16 cellular contexts compared by ENCODE assay signal in genomic region chr7:26180792-26181198, GRCh38. TPM values are rescaled to one million over a fixed set of nuclear protein-coding genes. Genes with fewer than 3 reads are reported as not detected.
DNase-seq lines count a peak whose midpoint lies in the region; ATAC-seq and TF ChIP-seq lines count a peak whose summit lies in the region.
"Had no signal": no experiment of that assay in that cellular context is flagged by ENCODE, and none has a peak within 500 bp of the region (broad histone marks: within the 10 kb centered on the region; RNA-seq: fewer than 3 reads in every experiment).

No MANE protein-coding gene starts in this region.

- peaks cover 12% of the 10 kb centered on the region; the same call in 1 of the 2 replicates for H3K79me2 ChIP-seq in KMS-11 (ENCODE audit: insufficient read depth, low read depth)

- H3K4me3 Mint-ChIP-seq in CD8-positive, alpha-beta memory T cell, result no peak overlapping the region
- H3K4me3 Mint-ChIP-seq in activated T-helper 17 cell treated with anti-CD3 and anti-CD28 coated beads, Interleukin-2, amount 50 U/mL, for 72 hours, result no peak overlapping the region
- H3K4me3 Mint-ChIP-seq: activated CD4-positive, alpha-beta memory T cell treated with anti-CD3 and anti-CD28 coated beads, Interleukin-2, amount 10 ng/mL, durations not matched to agents 7 days and 5 days; endodermal cell had no signal

- TF ChIP-seq CTCF in KMS-11 (conservative IDR thresholded peaks at IDR 0.05; ENCODE audit: low read depth, low read length), result no peak

- H3K36me3 Mint-ChIP-seq in CD8-positive, alpha-beta memory T cell, result peaks cover 11 to 15% (median 13%) of the 10 kb centered on the region in 3 donors
- H3K36me3 Mint-ChIP-seq in activated T-helper 17 cell treated with anti-CD3 and anti-CD28 coated beads, Interleukin-2, amount 50 U/mL, for 72 hours (ENCODE audit: low read depth), result peaks cover 79% of the 10 kb centered on the region

- H4K20me1 ChIP-seq in KMS-11 (ENCODE audit: insufficient read depth), result no peaks in the 10 kb centered on the region; the same call in none of the 2 replicates

- POLR2A ChIA-PET in CD8-positive, alpha-beta memory T cell (lab: Charles Lee), result interaction anchor here (1.1 to 2.2 kb wide), 4 partner anchors 10 to 20 kb away, joined by 3 to 11 read pairs (median 4); partner anchors contain the start of gene CBX3

- no peaks in the 10 kb centered on the region for H3K27me3 Mint-ChIP-seq in CD8-positive, alpha-beta memory T cell
- H3K27me3 Mint-ChIP-seq in activated T-helper 17 cell treated with anti-CD3 and anti-CD28 coated beads, Interleukin-2, amount 50 U/mL, for 72 hours, result no peaks in the 10 kb centered on the region
- H3K27me3 Mint-ChIP-seq: activated CD4-positive, alpha-beta memory T cell treated with anti-CD3 and anti-CD28 coated beads, Interleukin-2, amount 10 ng/mL, durations not matched to agents 7 days and 5 days had no signal

- no peak for DNase-seq in CD8-positive, alpha-beta memory T cell
- no peak for DNase-seq in left lobe of liver (ENCODE audit: low spot score)
- no peak for DNase-seq in NCI-H226
- DNase-seq in activated gamma-delta T cell treated with Interleukin-2 at 50 U/mL for 16 hours, result no peak
- no peak for DNase-seq in amniotic stem cell (lab: John Stamatoyannopoulos, UW)
- no peak for DNase-seq in inferior parietal cortex (ENCODE audit: extremely low spot score)
- DNase-seq: activated CD4-positive, alpha-beta memory T cell treated with anti-CD3 and anti-CD28 coated beads, Interleukin-2, amount 10 ng/mL, durations not matched to agents 7 days and 5 days; activated naive CD4-positive, alpha-beta T cell; AML-193; endodermal cell; NCI-H1930; psoas muscle; T1000 had no signal

- no peak overlapping the region for H3K4me2 ChIP-seq in KMS-11

- CTCF ChIA-PET in CD8-positive, alpha-beta memory T cell (lab: Charles Lee), result interaction anchor here (0.9 to 2.4 kb wide), 6 partner anchors 14 to 102 kb away, joined by 3 to 9 read pairs (median 4); no protein-coding TSS in a partner anchor

- H3K27ac Mint-ChIP-seq in CD8-positive, alpha-beta memory T cell, result peak overlapping the region in 7 of 8 donors; percentile 14 to 85 (median 52)
- H3K27ac Mint-ChIP-seq in activated T-helper 17 cell treated with anti-CD3 and anti-CD28 coated beads, Interleukin-2, amount 50 U/mL, for 72 hours, result peak overlapping the region; percentile 65

- H3K9me3 ChIP-seq in CD8-positive, alpha-beta memory T cell (ENCODE audit: low read length), result no peaks in the 10 kb centered on the region
- H3K9me3 ChIP-seq: psoas muscle had no signal

- ATAC-seq in activated T-helper 17 cell treated with anti-CD3 and anti-CD28 coated beads, Interleukin-2, amount 50 U/mL, for 72 hours (replicated peaks), result no peak
- peak; percentile 11 for ATAC-seq in left lobe of liver
- ATAC-seq: HCT116 had no signal

- no peaks in the 10 kb centered on the region for H3K27me3 ChIP-seq in CD8-positive, alpha-beta memory T cell (ENCODE audit: insufficient read depth, low read length, poor library complexity, severe bottlenecking)
- no peaks in the 10 kb centered on the region for H3K27me3 ChIP-seq in KMS-11 (ENCODE audit: insufficient read depth, low read depth)

- no peak overlapping the region for H3K27ac ChIP-seq in CD8-positive, alpha-beta memory T cell (ENCODE audit: low read depth, low read length)
- peak overlapping the region; percentile 36; the same call in 1 of the 2 replicates for H3K27ac ChIP-seq in KMS-11
- H3K27ac ChIP-seq: psoas muscle had no signal

- no peaks in the 10 kb centered on the region for H3K9me3 Mint-ChIP-seq in CD8-positive, alpha-beta memory T cell
- no peaks in the 10 kb centered on the region for H3K9me3 Mint-ChIP-seq in activated T-helper 17 cell treated with anti-CD3 and anti-CD28 coated beads, Interleukin-2, amount 50 U/mL, for 72 hours
- H3K9me3 Mint-ChIP-seq: activated CD4-positive, alpha-beta memory T cell treated with anti-CD3 and anti-CD28 coated beads, Interleukin-2, amount 10 ng/mL, durations not matched to agents 7 days and 5 days had no signal

- peaks cover 45 to 71% (median 50%) of the 10 kb centered on the region in 3 donors for H3K4me1 Mint-ChIP-seq in CD8-positive, alpha-beta memory T cell
- peaks cover 25% of the 10 kb centered on the region for H3K4me1 Mint-ChIP-seq in activated T-helper 17 cell treated with anti-CD3 and anti-CD28 coated beads, Interleukin-2, amount 50 U/mL, for 72 hours

- H3K36me3 ChIP-seq in CD8-positive, alpha-beta memory T cell (ENCODE audit: insufficient read depth, low read length), result no peaks in the 10 kb centered on the region
- no peaks in the 10 kb centered on the region for H3K36me3 ChIP-seq in KMS-11 (ENCODE audit: insufficient read depth)

- no peak overlapping the region for H3K4me3 ChIP-seq in CD8-positive, alpha-beta memory T cell (ENCODE audit: low read length)
- H3K4me3 ChIP-seq in KMS-11 (IDR thresholded peaks at IDR 0.05; ENCODE audit: insufficient read depth, low read depth, low read length), result no peak overlapping the region
- H3K4me3 ChIP-seq: psoas muscle had no signal

- no peak overlapping the region for H2AFZ ChIP-seq in KMS-11 (ENCODE audit: low read depth)

- H3K4me1 ChIP-seq in CD8-positive, alpha-beta memory T cell (ENCODE audit: insufficient read depth, low read length), result peaks cover 27% of the 10 kb centered on the region
- H3K4me1 ChIP-seq in KMS-11 (ENCODE audit: low read depth, poor library complexity, severe bottlenecking), result peaks cover 23% of the 10 kb centered on the region

- no peak overlapping the region for H3K9ac ChIP-seq in KMS-11

RNA-seq across cellular contexts. Expression of gene HNRNPA2B1, which starts 19.8 kb away (rescaled TPM):
- 100 to 1,000 TPM; 950 to 966 TPM for total RNA-seq in CD8-positive, alpha-beta memory T cell
- 742 TPM for polyA plus RNA-seq in CD8-positive, alpha-beta memory T cell
- 100 to 1,000 TPM; 491 to 882 TPM for total RNA-seq in activated T-helper 17 cell treated with anti-CD3 and anti-CD28 coated beads, Interleukin-2, amount 50 U/mL, for 72 hours
- 161 TPM for total RNA-seq in left lobe of liver

RNA-seq across cellular contexts. Expression of gene CBX3, which starts 20.8 kb away (rescaled TPM):
- total RNA-seq in CD8-positive, alpha-beta memory T cell, result 100 to 1,000 TPM; 293 to 296 TPM
- polyA plus RNA-seq in CD8-positive, alpha-beta memory T cell, result 107 TPM
- 100 to 1,000 TPM; 179 to 242 TPM for total RNA-seq in activated T-helper 17 cell treated with anti-CD3 and anti-CD28 coated beads, Interleukin-2, amount 50 U/mL, for 72 hours
- total RNA-seq in left lobe of liver, result 24.7 TPM

RNA-seq across cellular contexts. Expression of gene NFE2L3, which starts 28.8 kb away (rescaled TPM):
- total RNA-seq in CD8-positive, alpha-beta memory T cell, result 10 to 100 TPM; 43.5 to 47.4 TPM
- 6.5 TPM for polyA plus RNA-seq in CD8-positive, alpha-beta memory T cell
- 10 to 100 TPM; 24.1 to 27.6 TPM for total RNA-seq in activated T-helper 17 cell treated with anti-CD3 and anti-CD28 coated beads, Interleukin-2, amount 50 U/mL, for 72 hours
- total RNA-seq in left lobe of liver, result 0.45 TPM

Comparison
In these comparisons a context has a peak if more than half of its experiments do, and no peak if none do; other contexts are left out.
1. RNA of gene NFE2L3, which starts 28.8 kb away (total RNA-seq): 43.5 to 47.4 TPM in CD8-positive, alpha-beta memory T cell and 24.1 to 27.6 TPM in activated T-helper 17 cell treated with anti-CD3 and anti-CD28 coated beads, Interleukin-2, amount 50 U/mL, for 72 hours; 0.45 TPM in left lobe of liver (single experiment); every median in the first group is over 10 times any median in the second.